19 cellular contexts compared by ENCODE assay signal in the genomic region with DNA sequence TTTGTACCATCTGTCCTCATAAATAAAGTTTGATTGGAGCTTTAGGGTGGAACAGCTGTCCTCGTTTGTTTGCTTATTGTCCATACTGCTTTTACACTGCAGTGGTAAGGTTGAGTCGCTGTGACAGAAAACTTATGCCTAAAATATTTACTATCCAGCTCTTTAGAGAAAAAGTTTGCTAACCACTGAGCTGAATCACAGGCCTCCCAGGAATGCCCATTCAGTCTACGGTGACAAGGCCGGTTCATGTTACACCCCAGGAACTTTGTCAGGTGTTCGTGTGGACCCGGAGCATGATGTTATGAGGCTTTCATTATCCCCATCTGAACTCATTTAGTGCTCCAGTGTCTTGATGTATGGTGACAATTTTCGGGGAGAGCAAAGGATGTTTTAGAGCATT.
A peak's percentile ranks its signal among the peaks of the same experiment; 100 is the strongest.
DNase-seq lines count a peak whose midpoint lies in the region; ATAC-seq, FAIRE-seq and TF ChIP-seq lines count a peak whose summit lies in the region.
"Had no signal": no experiment of that assay in that cellular context is flagged by ENCODE, and none has a peak within 500 bp of the region (broad histone marks: within the 10 kb centered on the region; RNA-seq: fewer than 3 reads in every experiment).

No MANE protein-coding gene starts in this region.

- H3K36me3 Mint-ChIP-seq in astrocyte (ENCODE audit: low read depth, unreplicated experiment), result no peaks in the 10 kb centered on the region
- H3K36me3 Mint-ChIP-seq: activated naive CD4-positive, alpha-beta T cell treated with anti-CD3 and anti-CD28 coated beads, Interleukin-2, amount 50 U/mL, for 24 hours had no signal

- no peak for ATAC-seq in HG02798 (IDR thresholded peaks at IDR 0.05; ENCODE audit: poor library complexity, unreplicated experiment)
- ATAC-seq in left colon, result no peak
- ATAC-seq: body of pancreas had no signal

- peak; percentile 10 for DNase-seq in AG09309 (ENCODE audit: low read depth)
- peak; percentile 34 for DNase-seq in HT1080 (ENCODE audit: low read depth)
- peak; percentile 49 for DNase-seq in astrocyte (ENCODE audit: low read depth)
- peak; percentile 81 for DNase-seq in left kidney (ENCODE audit: low read depth, low spot score)
- no peak for DNase-seq in GF-D8 (lab: John Stamatoyannopoulos, UW)
- DNase-seq in left colon, result no peak
- no peak for DNase-seq in NCI-H82 (lab: John Stamatoyannopoulos, UW)
- DNase-seq: body of pancreas, DMS153, NCI-H1417, NCI-H748 treated with DMSO at 0.1 percent for 48 hours, OCI-M1, substantia nigra had no signal

- H3K27ac ChIP-seq in astrocyte (ENCODE audit: low read depth, low read length), result no peak overlapping the region
- H3K27ac ChIP-seq: body of pancreas, coronary artery, SJSA1, vagina had no signal

- no peaks in the 10 kb centered on the region for H3K9me3 Mint-ChIP-seq in astrocyte (ENCODE audit: unreplicated experiment)
- H3K9me3 Mint-ChIP-seq: activated naive CD4-positive, alpha-beta T cell treated with anti-CD3 and anti-CD28 coated beads, Interleukin-2, amount 50 U/mL, for 24 hours; neural crest cell had no signal

- FAIRE-seq in astrocyte (lab: Jason Lieb, UNC), result no peak

- H3K27ac Mint-ChIP-seq in astrocyte (ENCODE audit: unreplicated experiment), result peak overlapping the region; percentile 36
- H3K27ac Mint-ChIP-seq: activated naive CD4-positive, alpha-beta T cell treated with anti-CD3 and anti-CD28 coated beads, Interleukin-2, amount 50 U/mL, for 24 hours had no signal

- H3K79me2 ChIP-seq in astrocyte (ENCODE audit: insufficient read depth, low read length), result no peaks in the 10 kb centered on the region

- no peaks in the 10 kb centered on the region for H3K4me1 ChIP-seq in astrocyte (ENCODE audit: insufficient read depth, low read length)
- H3K4me1 ChIP-seq: body of pancreas, SJSA1, vagina had no signal

- H3K27me3 ChIP-seq in astrocyte (ENCODE audit: insufficient read depth, low read length), result no peaks in the 10 kb centered on the region
- H3K27me3 ChIP-seq: body of pancreas, SJSA1, vagina had no signal

- H3K4me1 Mint-ChIP-seq in astrocyte (ENCODE audit: low read depth, unreplicated experiment), result peaks cover 20% of the 10 kb centered on the region
- H3K4me1 Mint-ChIP-seq: activated naive CD4-positive, alpha-beta T cell treated with anti-CD3 and anti-CD28 coated beads, Interleukin-2, amount 50 U/mL, for 24 hours; neural crest cell had no signal

- H2AFZ ChIP-seq in astrocyte (ENCODE audit: low read depth, low read length), result no peak overlapping the region

- H4K20me1 ChIP-seq in astrocyte (ENCODE audit: insufficient read depth, low read length), result no peaks in the 10 kb centered on the region

- no peak for TF ChIP-seq CTCF in AG09309 (IDR thresholded peaks at IDR 0.05; ENCODE audit: control insufficient read depth, insufficient read depth, low read depth, low read length, missing control alignments)
- no peak for TF ChIP-seq CTCF in astrocyte (IDR thresholded peaks at IDR 0.05; ENCODE audit: insufficient read depth, low read depth, low read length)

- H3K9me3 ChIP-seq in astrocyte (ENCODE audit: insufficient read depth, low read depth, low read length), result no peaks in the 10 kb centered on the region
- H3K9me3 ChIP-seq: body of pancreas, SJSA1, vagina had no signal

- H3K4me3 ChIP-seq in AG09309 (ENCODE audit: control insufficient read depth, low read depth, low read length) (no peak overlapping the region), astrocyte (ENCODE audit: insufficient read depth, low read depth, low read length) (no peak overlapping the region)
- H3K4me3 ChIP-seq: body of pancreas, coronary artery, SJSA1, vagina had no signal

- H3K9ac ChIP-seq in astrocyte (ENCODE audit: low read length), result no peak overlapping the region

- H3K4me3 Mint-ChIP-seq in astrocyte (ENCODE audit: unreplicated experiment), result no peak overlapping the region
- H3K4me3 Mint-ChIP-seq: activated naive CD4-positive, alpha-beta T cell treated with anti-CD3 and anti-CD28 coated beads, Interleukin-2, amount 50 U/mL, for 24 hours; neural crest cell had no signal

- no peak overlapping the region for H3K4me2 ChIP-seq in astrocyte (ENCODE audit: low read length)

- intact Hi-C loops in left colon (cut with DNase I, micrococcal nuclease), result no loop called here

- H3K27me3 Mint-ChIP-seq in astrocyte (ENCODE audit: low read depth, unreplicated experiment), result no peaks in the 10 kb centered on the region
- H3K27me3 Mint-ChIP-seq: activated naive CD4-positive, alpha-beta T cell treated with anti-CD3 and anti-CD28 coated beads, Interleukin-2, amount 50 U/mL, for 24 hours had no signal

- no peaks in the 10 kb centered on the region for H3K36me3 ChIP-seq in astrocyte (ENCODE audit: insufficient read depth, low read length)
- H3K36me3 ChIP-seq: SJSA1, vagina had no signal

Comparison
In these comparisons a context has a peak if more than half of its experiments do, and no peak if none do; other contexts are left out.
1. DNase-seq: peak in AG09309 (single experiment), HT1080 (single experiment), astrocyte (single experiment) and left kidney (single experiment); none in GF-D8 (single experiment), left colon (0 of 2) and NCI-H82 (single experiment).